19 cellular contexts compared by ENCODE assay signal in genomic region chr4:152328595-152328994, GRCh38.
A peak's percentile ranks its signal among the peaks of the same experiment; 100 is the strongest.
DNase-seq lines count a peak whose midpoint lies in the region; ATAC-seq and TF ChIP-seq lines count a peak whose summit lies in the region.
"Had no signal": no experiment of that assay in that cellular context is flagged by ENCODE, and none has a peak within 500 bp of the region (broad histone marks: within the 10 kb centered on the region; RNA-seq: fewer than 3 reads in every experiment).

No MANE protein-coding gene starts in this region.

- H3K9me3 ChIP-seq in RWPE2 (ENCODE audit: severe bottlenecking) = no peaks in the 10 kb centered on the region
- H3K9me3 ChIP-seq in suprapubic skin = no peaks in the 10 kb centered on the region
- no peaks in the 10 kb centered on the region for H3K9me3 ChIP-seq in CD8-positive, alpha-beta T cell (ENCODE audit: low read length)
- H3K9me3 ChIP-seq: upper lobe of left lung had no signal

- H3K4me1 Mint-ChIP-seq in CD8-positive, alpha-beta T cell (ENCODE audit: low read depth) = peaks cover 10% of the 10 kb centered on the region

- peaks cover 47% of the 10 kb centered on the region for H3K4me1 ChIP-seq in RWPE2 (ENCODE audit: insufficient read depth, poor library complexity, severe bottlenecking)
- H3K4me1 ChIP-seq in suprapubic skin = peaks cover 53% of the 10 kb centered on the region
- no peaks in the 10 kb centered on the region for H3K4me1 ChIP-seq in CD8-positive, alpha-beta T cell (ENCODE audit: insufficient read depth, low read length)
- H3K4me1 ChIP-seq: upper lobe of left lung had no signal

- peak overlapping the region; percentile 84 for H3K27ac ChIP-seq in RWPE2 (ENCODE audit: poor library complexity, severe bottlenecking)
- H3K27ac ChIP-seq in suprapubic skin = peak overlapping the region; percentile 43
- H3K27ac ChIP-seq in CD8-positive, alpha-beta T cell (ENCODE audit: low read depth, low read length) = no peak overlapping the region
- H3K27ac ChIP-seq: 22Rv1, HL-60, upper lobe of left lung had no signal

- DNase-seq in NCI-H526 (lab: John Stamatoyannopoulos, UW) = peak; percentile 5 to 13
- no peak for DNase-seq in NCI-H526 treated with DMSO at 0.1 percent for 48 hours (lab: John Stamatoyannopoulos, UW)
- DNase-seq in RWPE2 (ENCODE audit: low spot score) = peak; percentile 76
- DNase-seq in fibroblast of the aortic adventitia (ENCODE audit: low read depth) = peak; percentile 74
- no peak for DNase-seq in suprapubic skin (ENCODE audit: low spot score in 2 of 2)
- no peak for DNase-seq in CD8-positive, alpha-beta T cell
- DNase-seq: activated gamma-delta T cell treated with Interleukin-2 at 50 U/mL for 16 hours; anterior cingulate cortex; CD8-positive, alpha-beta memory T cell; HCEC 1CT; NCI-H1436 treated with DMSO at 0.1 percent for 48 hours; occipital lobe; OCI-M1; upper lobe of left lung had no signal

- intact Hi-C loops in CD8-positive, alpha-beta T cell (cut with DNase I, micrococcal nuclease) = no loop called here

- H3K36me3 ChIP-seq in RWPE2 (ENCODE audit: low read depth) = peaks cover 80% of the 10 kb centered on the region
- H3K36me3 ChIP-seq in suprapubic skin = peaks cover 38% of the 10 kb centered on the region
- H3K36me3 ChIP-seq in CD8-positive, alpha-beta T cell (ENCODE audit: insufficient read depth, low read length) = no peaks in the 10 kb centered on the region

- no peak overlapping the region for H3K27ac Mint-ChIP-seq in CD8-positive, alpha-beta T cell

- POLR2A ChIA-PET in CD8-positive, alpha-beta T cell (lab: Charles Lee) = interaction anchor here (0.6 to 0.9 kb wide), 2 partner anchors 8 to 504 kb away, joined by 3 read pairs; no protein-coding TSS in a partner anchor

- H3K27me3 ChIP-seq in RWPE2 (ENCODE audit: insufficient read depth, poor library complexity, severe bottlenecking) = no peaks in the 10 kb centered on the region
- no peaks in the 10 kb centered on the region for H3K27me3 ChIP-seq in suprapubic skin
- H3K27me3 ChIP-seq in CD8-positive, alpha-beta T cell (ENCODE audit: insufficient read depth, low read length) = no peaks in the 10 kb centered on the region
- H3K27me3 ChIP-seq: upper lobe of left lung had no signal

- ATAC-seq in RWPE2 (ENCODE audit: low read depth) (peak; percentile 76), GM18502 (IDR thresholded peaks at IDR 0.05; ENCODE audit: poor library complexity, unreplicated experiment) (no peak), HG03108 (IDR thresholded peaks at IDR 0.05; ENCODE audit: unreplicated experiment) (no peak)
- ATAC-seq in CD8-positive, alpha-beta T cell = no peak
- ATAC-seq: K562 had no signal

- no peak for TF ChIP-seq EP300 in suprapubic skin (IDR thresholded peaks at IDR 0.05)

- H3K9me3 Mint-ChIP-seq in CD8-positive, alpha-beta T cell = no peaks in the 10 kb centered on the region
- H3K9me3 Mint-ChIP-seq: CD8-positive, alpha-beta memory T cell had no signal

- no peak overlapping the region for H3K4me3 Mint-ChIP-seq in CD8-positive, alpha-beta T cell
- H3K4me3 Mint-ChIP-seq: CD8-positive, alpha-beta memory T cell had no signal

- H3K27me3 Mint-ChIP-seq in CD8-positive, alpha-beta T cell (ENCODE audit: low read depth) = no peaks in the 10 kb centered on the region
- H3K27me3 Mint-ChIP-seq: CD8-positive, alpha-beta memory T cell had no signal

- TF ChIP-seq CTCF in RWPE2 (IDR thresholded peaks at IDR 0.05; ENCODE audit: poor library complexity, severe bottlenecking) (no peak), fibroblast of the aortic adventitia (IDR thresholded peaks at IDR 0.05; ENCODE audit: insufficient read depth, low read length) (no peak), suprapubic skin (IDR thresholded peaks at IDR 0.05) (no peak)
- TF ChIP-seq CTCF in CD8-positive, alpha-beta T cell (IDR thresholded peaks at IDR 0.05) = no peak

- CTCF ChIA-PET in CD8-positive, alpha-beta T cell (lab: Charles Lee) = interaction anchor here (1.2 kb wide), 1 partner anchor 20 kb away, joined by 3 read pairs; no protein-coding TSS in a partner anchor

- WGBS in suprapubic skin = 21% methylated on average over 1 of the region's 1 CpG

- peaks cover 67% of the 10 kb centered on the region for H3K36me3 Mint-ChIP-seq in CD8-positive, alpha-beta T cell

- no peak for TF ChIP-seq POLR2A in suprapubic skin (IDR thresholded peaks at IDR 0.05)

- no peak overlapping the region for H3K4me3 ChIP-seq in RWPE2 (ENCODE audit: severe bottlenecking)
- H3K4me3 ChIP-seq in fibroblast of the aortic adventitia (ENCODE audit: low read depth, low read length) = no peak overlapping the region
- no peak overlapping the region for H3K4me3 ChIP-seq in suprapubic skin
- H3K4me3 ChIP-seq in CD8-positive, alpha-beta T cell (ENCODE audit: low read depth, low read length) = no peak overlapping the region
- H3K4me3 ChIP-seq: K562, upper lobe of left lung had no signal

Comparison
In these comparisons a context has a peak if more than half of its experiments do, and no peak if none do; other contexts are left out.
1. DNase-seq: peak in NCI-H526 (2 of 2), RWPE2 (single experiment) and fibroblast of the aortic adventitia (single experiment); none in NCI-H526 treated with DMSO at 0.1 percent for 48 hours (single experiment), suprapubic skin (0 of 2) and CD8-positive, alpha-beta T cell (0 of 7).